21 cellular contexts compared by ENCODE assay signal in genomic region chr6:52641388-52641787, GRCh38.
"Had no signal": no experiment of that assay in that cellular context is flagged by ENCODE, and none has a peak within 500 bp of the region (broad histone marks: within the 10 kb centered on the region; RNA-seq: fewer than 3 reads in every experiment).

No MANE protein-coding gene starts in this region.

- H3K27me3 ChIP-seq: body of pancreas, right atrium auricular region, testis, upper lobe of left lung had no signal

- H3K4me3 ChIP-seq: body of pancreas, dorsolateral prefrontal cortex, lower lobe of right lung, prostate gland, right atrium auricular region, testis, upper lobe of left lung had no signal

- H3K27ac Mint-ChIP-seq: activated CD4-positive, alpha-beta memory T cell treated with anti-CD3 and anti-CD28 coated beads, Interleukin-2, amount 10 ng/mL, durations not matched to agents 7 days and 5 days; activated CD8-positive, alpha-beta memory T cell treated with anti-CD3 and anti-CD28 coated beads, Interleukin-2, amount 10 ng/mL, durations not matched to agents 7 days and 5 days; activated naive CD8-positive, alpha-beta T cell treated with anti-CD3 and anti-CD28 coated beads for 36 hours; activated T-helper 17 cell treated with anti-CD3 and anti-CD28 coated beads, Interleukin-2, amount 50 U/mL, for 72 hours; endodermal cell had no signal

- H3K36me3 Mint-ChIP-seq: activated naive CD8-positive, alpha-beta T cell treated with anti-CD3 and anti-CD28 coated beads for 36 hours had no signal

- DNase-seq: activated CD4-positive, alpha-beta memory T cell treated with anti-CD3 and anti-CD28 coated beads, Interleukin-2, amount 10 ng/mL, durations not matched to agents 7 days and 5 days; activated CD4-positive, alpha-beta T cell treated with anti-CD3 and anti-CD28 coated beads for 48 hours; activated CD4-positive, CD25-positive, alpha-beta regulatory T cell; activated CD8-positive, alpha-beta memory T cell treated with anti-CD3 and anti-CD28 coated beads, Interleukin-2, amount 10 ng/mL, durations not matched to agents 7 days and 5 days; activated naive CD4-positive, alpha-beta T cell; activated naive CD8-positive, alpha-beta T cell treated with anti-CD3 and anti-CD28 coated beads for 36 hours; amygdala; body of pancreas; dorsolateral prefrontal cortex; endodermal cell; foreskin keratinocyte; head of caudate nucleus; lower lobe of right lung; stimulated activated CD4-positive, alpha-beta T cell treated with anti-CD3 and anti-CD28 coated beads, Interleukin-15, amount 100 ng/mL, for 24 hours; stimulated activated CD4-positive, alpha-beta T cell treated with anti-CD3 and anti-CD28 coated beads, Interleukin-2, amount 100 ng/mL, for 48 hours; T-helper 9 cell; testis; upper lobe of left lung had no signal

- H3K36me3 ChIP-seq: lower lobe of right lung, prostate gland, right atrium auricular region, upper lobe of left lung had no signal

- ATAC-seq: activated CD8-positive, alpha-beta memory T cell treated with anti-CD3 and anti-CD28 coated beads, Interleukin-2, amount 10 ng/mL, durations not matched to agents 7 days and 5 days; activated T-helper 17 cell treated with anti-CD3 and anti-CD28 coated beads, Interleukin-2, amount 50 U/mL, for 72 hours; body of pancreas; foreskin keratinocyte; lower lobe of right lung had no signal

- H3K9me3 Mint-ChIP-seq: activated CD4-positive, alpha-beta memory T cell treated with anti-CD3 and anti-CD28 coated beads, Interleukin-2, amount 10 ng/mL, durations not matched to agents 7 days and 5 days; activated T-helper 17 cell treated with anti-CD3 and anti-CD28 coated beads, Interleukin-2, amount 50 U/mL, for 72 hours; endodermal cell had no signal

- H3K4me1 Mint-ChIP-seq: activated T-helper 17 cell treated with anti-CD3 and anti-CD28 coated beads, Interleukin-2, amount 50 U/mL, for 72 hours had no signal

- H3K9me3 ChIP-seq: body of pancreas, lower lobe of right lung, prostate gland, right atrium auricular region, testis, upper lobe of left lung had no signal

- H3K27ac ChIP-seq: body of pancreas, dorsolateral prefrontal cortex, foreskin keratinocyte, prostate gland, right atrium auricular region, testis, upper lobe of left lung had no signal

- H3K4me3 Mint-ChIP-seq: activated CD4-positive, alpha-beta memory T cell treated with anti-CD3 and anti-CD28 coated beads, Interleukin-2, amount 10 ng/mL, durations not matched to agents 7 days and 5 days; activated CD8-positive, alpha-beta memory T cell treated with anti-CD3 and anti-CD28 coated beads, Interleukin-2, amount 10 ng/mL, durations not matched to agents 7 days and 5 days; activated naive CD8-positive, alpha-beta T cell treated with anti-CD3 and anti-CD28 coated beads for 36 hours; activated T-helper 17 cell treated with anti-CD3 and anti-CD28 coated beads, Interleukin-2, amount 50 U/mL, for 72 hours; endodermal cell had no signal

- H3K4me1 ChIP-seq: foreskin keratinocyte, prostate gland, testis had no signal
